16 cellular contexts compared by ENCODE assay signal in genomic region chr10:19826712-19827111, GRCh38. TPM values are rescaled to one million over a fixed set of nuclear protein-coding genes. Genes with fewer than 3 reads are reported as not detected.
DNase-seq lines count a peak whose midpoint lies in the region; ATAC-seq, FAIRE-seq and TF ChIP-seq lines count a peak whose summit lies in the region.
"Had no signal": no experiment of that assay in that cellular context is flagged by ENCODE, and none has a peak within 500 bp of the region (broad histone marks: within the 10 kb centered on the region; RNA-seq: fewer than 3 reads in every experiment).

No MANE protein-coding gene starts in this region.

- H3K27ac ChIP-seq in adrenal gland, result peak overlapping the region in 3 of 5 donors; percentile 12 to 67 (median 52)
- peak overlapping the region; percentile 73 for H3K27ac ChIP-seq in left ventricle myocardium inferior (replicated peaks)
- peak overlapping the region; percentile 14 for H3K27ac ChIP-seq in smooth muscle cell (ENCODE audit: low read depth)
- H3K27ac ChIP-seq: SJSA1 had no signal

- no peak overlapping the region for H3K4me3 Mint-ChIP-seq in activated CD4-positive, alpha-beta memory T cell treated with anti-CD3 and anti-CD28 coated beads, Interleukin-2, amount 10 ng/mL, durations not matched to agents 7 days and 5 days

- H3K36me3 ChIP-seq in adrenal gland (replicated peaks in 1 of 2) (no peaks in the 10 kb centered on the region), left ventricle myocardium inferior (no peaks in the 10 kb centered on the region), smooth muscle cell (ENCODE audit: low read depth) (no peaks in the 10 kb centered on the region)
- H3K36me3 ChIP-seq: BE2C, SJSA1 had no signal

- no peaks in the 10 kb centered on the region for H3K27me3 Mint-ChIP-seq in activated CD4-positive, alpha-beta memory T cell treated with anti-CD3 and anti-CD28 coated beads, Interleukin-2, amount 10 ng/mL, durations not matched to agents 7 days and 5 days

- H3K79me2 ChIP-seq in smooth muscle cell (ENCODE audit: low read depth), result peaks cover 12% of the 10 kb centered on the region

- peak; percentile 81 for FAIRE-seq in D721Med (lab: Jason Lieb, UNC)

- intact Hi-C loops in adrenal gland (cut with DNase I) (no loop called here), left ventricle myocardium inferior (cut with micrococcal nuclease) (no loop called here)

- H3K4me2 ChIP-seq in smooth muscle cell, result peak overlapping the region; percentile 2

- H3K4me1 Mint-ChIP-seq in activated CD4-positive, alpha-beta memory T cell treated with anti-CD3 and anti-CD28 coated beads, Interleukin-2, amount 10 ng/mL, durations not matched to agents 7 days and 5 days, result no peaks in the 10 kb centered on the region

- H3K27me3 ChIP-seq in adrenal gland, result no peaks in the 10 kb centered on the region
- no peaks in the 10 kb centered on the region for H3K27me3 ChIP-seq in left ventricle myocardium inferior (ENCODE audit: low read depth)
- no peaks in the 10 kb centered on the region for H3K27me3 ChIP-seq in smooth muscle cell (ENCODE audit: low read depth)
- H3K27me3 ChIP-seq: BE2C, SJSA1 had no signal

- POLR2A ChIA-PET in activated CD4-positive, alpha-beta memory T cell treated with anti-CD3 and anti-CD28 coated beads, Interleukin-2, amount 10 ng/mL, durations not matched to agents 7 days and 5 days (lab: Charles Lee), result no interaction called here

- no peaks in the 10 kb centered on the region for H3K36me3 Mint-ChIP-seq in activated CD4-positive, alpha-beta memory T cell treated with anti-CD3 and anti-CD28 coated beads, Interleukin-2, amount 10 ng/mL, durations not matched to agents 7 days and 5 days (ENCODE audit: low read depth)

- H3F3A ChIP-seq in smooth muscle cell (ENCODE audit: low read depth), result peaks cover 3% of the 10 kb centered on the region

- no peak overlapping the region for H2AFZ ChIP-seq in smooth muscle cell (ENCODE audit: low read depth)

- CTCF ChIA-PET in activated CD4-positive, alpha-beta memory T cell treated with anti-CD3 and anti-CD28 coated beads, Interleukin-2, amount 10 ng/mL, durations not matched to agents 7 days and 5 days (lab: Charles Lee), result no interaction called here

- H3K9me3 ChIP-seq in adrenal gland (replicated peaks in 1 of 3) (no peaks in the 10 kb centered on the region), left ventricle myocardium inferior (replicated peaks) (no peaks in the 10 kb centered on the region), smooth muscle cell (replicated peaks; ENCODE audit: low read depth) (no peaks in the 10 kb centered on the region)
- H3K9me3 ChIP-seq: BE2C, SJSA1 had no signal

- 32 to 55% (median 39%) methylated on average over 4 of the region's 4 CpGs for WGBS in adrenal gland, 4 donors
- WGBS in smooth muscle cell (ENCODE audit: low lambda C conversion rate), result 24% methylated on average over 4 of the region's 4 CpGs

- no peak overlapping the region for H3K27ac Mint-ChIP-seq in activated CD4-positive, alpha-beta memory T cell treated with anti-CD3 and anti-CD28 coated beads, Interleukin-2, amount 10 ng/mL, durations not matched to agents 7 days and 5 days

- TF ChIP-seq POLR2A in adrenal gland (IDR thresholded peaks at IDR 0.05), result no peak

- ATAC-seq in HG02571 (IDR thresholded peaks at IDR 0.05; ENCODE audit: unreplicated experiment) (no peak), GM18517 (IDR thresholded peaks at IDR 0.05; ENCODE audit: unreplicated experiment) (no peak), HG03521 (IDR thresholded peaks at IDR 0.05; ENCODE audit: unreplicated experiment) (no peak)

- peaks cover 4% of the 10 kb centered on the region for H3K9me3 Mint-ChIP-seq in activated CD4-positive, alpha-beta memory T cell treated with anti-CD3 and anti-CD28 coated beads, Interleukin-2, amount 10 ng/mL, durations not matched to agents 7 days and 5 days

- no peak for TF ChIP-seq CTCF in D721Med (IDR thresholded peaks at IDR 0.05; ENCODE audit: insufficient read depth, missing control alignments)
- TF ChIP-seq CTCF in adrenal gland (IDR thresholded peaks at IDR 0.05), result no peak
- TF ChIP-seq CTCF in left ventricle myocardium inferior (IDR thresholded peaks at IDR 0.05; ENCODE audit: borderline replicate concordance), result no peak
- TF ChIP-seq CTCF in smooth muscle cell (IDR thresholded peaks at IDR 0.05; ENCODE audit: borderline replicate concordance, insufficient read depth, poor library complexity, severe bottlenecking), result no peak

- peak overlapping the region in 1 of 4 donors; percentile 30 for H3K4me3 ChIP-seq in adrenal gland
- no peak overlapping the region for H3K4me3 ChIP-seq in left ventricle myocardium inferior
- no peak overlapping the region for H3K4me3 ChIP-seq in smooth muscle cell
- H3K4me3 ChIP-seq: lung, SJSA1 had no signal

- peaks cover 42 to 63% of the 10 kb centered on the region in 2 donors for H3K4me1 ChIP-seq in adrenal gland (replicated peaks in 1 of 2)
- H3K4me1 ChIP-seq in left ventricle myocardium inferior, result peaks cover 67% of the 10 kb centered on the region
- H3K4me1 ChIP-seq in smooth muscle cell (ENCODE audit: low read depth), result peaks cover 41% of the 10 kb centered on the region
- H3K4me1 ChIP-seq: SJSA1 had no signal

- H4K20me1 ChIP-seq in smooth muscle cell (ENCODE audit: low read depth), result no peaks in the 10 kb centered on the region

- DNase-seq in D721Med (ENCODE audit: insufficient read length, low spot score) (no peak), adrenal gland (no peak), left ventricle myocardium inferior (no peak), smooth muscle cell (lab: John Stamatoyannopoulos, UW; ENCODE audit: unreplicated experiment) (no peak)
- no peak for DNase-seq in activated CD4-positive, alpha-beta memory T cell treated with anti-CD3 and anti-CD28 coated beads, Interleukin-2, amount 10 ng/mL, durations not matched to agents 7 days and 5 days
- DNase-seq: activated naive CD4-positive, alpha-beta T cell treated with Interleukin-2 at 50 U/mL for 16 hours; BE2C; central memory CD4-positive, alpha-beta T cell; DMS79; NCI-H1417 treated with DMSO at 0.1 percent for 48 hours; NCI-H526 treated with DMSO at 0.1 percent for 48 hours had no signal

- no peak overlapping the region for H3K9ac ChIP-seq in smooth muscle cell (ENCODE audit: low read depth)

RNA-seq across cellular contexts. Expression of gene PLXDC2, which starts 10.5 kb away (rescaled TPM):
- total RNA-seq in adrenal gland, result 100 to 1,000 TPM in 4 of 8 donors, 10 to 100 TPM in 4; 31.7 to 127 (median 96.1) TPM
- polyA plus RNA-seq in adrenal gland, result 10 to 100 TPM; 12.1 to 20.3 (median 19.6) TPM
- 16.6 TPM for total RNA-seq in left ventricle myocardium inferior
- 23.8 and 24.9 TPM in 2 replicates for total RNA-seq in smooth muscle cell
- 7.3 and 11.3 TPM in 2 replicates for polyA plus RNA-seq in smooth muscle cell
- not detected for total RNA-seq in activated CD4-positive, alpha-beta memory T cell treated with anti-CD3 and anti-CD28 coated beads, Interleukin-2, amount 10 ng/mL, durations not matched to agents 7 days and 5 days

Comparison
In these comparisons a context has a peak if more than half of its experiments do, and no peak if none do; other contexts are left out.
1. H3K27ac ChIP-seq: peak in every context shown above with its lines; median percentile 73 in left ventricle myocardium inferior; 52 in adrenal gland; 14 in smooth muscle cell.
2. RNA of gene PLXDC2, which starts 10.5 kb away (total RNA-seq): 31.7 to 127 TPM in adrenal gland, 23.8 to 24.9 TPM in smooth muscle cell and 16.6 TPM in left ventricle myocardium inferior (single experiment); not detected in activated CD4-positive, alpha-beta memory T cell treated with anti-CD3 and anti-CD28 coated beads, Interleukin-2, amount 10 ng/mL, durations not matched to agents 7 days and 5 days; every median in the first group is over 10 times any median in the second.